14 cellular contexts compared by ENCODE assay signal in genomic region chr10:92969151-92969550, GRCh38.
"Had no signal": no experiment of that assay in that cellular context is flagged by ENCODE, and none has a peak within 500 bp of the region (broad histone marks: within the 10 kb centered on the region; RNA-seq: fewer than 3 reads in every experiment).

No MANE protein-coding gene starts in this region.

- H3K4me1 ChIP-seq: esophagus squamous epithelium, right atrium auricular region had no signal

- H3K9me3 ChIP-seq: esophagus squamous epithelium, lower lobe of right lung, neutrophil, thyroid gland had no signal

- ATAC-seq: lower lobe of right lung; naive thymus-derived CD4-positive, alpha-beta T cell; T-helper 17 cell had no signal

- H3K27me3 ChIP-seq: esophagus squamous epithelium, neutrophil, right atrium auricular region, thyroid gland had no signal

- H3K4me3 ChIP-seq: esophagus squamous epithelium, lower lobe of right lung, right atrium auricular region, thyroid gland had no signal

- DNase-seq: activated CD4-positive, alpha-beta T cell treated with anti-CD3 and anti-CD28 coated beads, Interleukin-2, amount 50 U/mL, for 4 hours; activated CD4-positive, CD25-positive, alpha-beta regulatory T cell; activated T-cell treated with anti-CD3 and anti-CD28 coated beads, Interleukin-2, amount 50 U/mL, for 1 hour; amniotic stem cell; esophagus squamous epithelium; hippocampal formation; lower lobe of right lung; naive thymus-derived CD4-positive, alpha-beta T cell; posterior cingulate gyrus; small intestine; T-helper 17 cell had no signal

- H3K36me3 ChIP-seq: esophagus squamous epithelium, lower lobe of right lung, right atrium auricular region, thyroid gland had no signal

- H3K27ac ChIP-seq: esophagus squamous epithelium, lower lobe of right lung, neutrophil, right atrium auricular region had no signal
